ENCODE assay signal across 23 cellular contexts in the genomic region with DNA sequence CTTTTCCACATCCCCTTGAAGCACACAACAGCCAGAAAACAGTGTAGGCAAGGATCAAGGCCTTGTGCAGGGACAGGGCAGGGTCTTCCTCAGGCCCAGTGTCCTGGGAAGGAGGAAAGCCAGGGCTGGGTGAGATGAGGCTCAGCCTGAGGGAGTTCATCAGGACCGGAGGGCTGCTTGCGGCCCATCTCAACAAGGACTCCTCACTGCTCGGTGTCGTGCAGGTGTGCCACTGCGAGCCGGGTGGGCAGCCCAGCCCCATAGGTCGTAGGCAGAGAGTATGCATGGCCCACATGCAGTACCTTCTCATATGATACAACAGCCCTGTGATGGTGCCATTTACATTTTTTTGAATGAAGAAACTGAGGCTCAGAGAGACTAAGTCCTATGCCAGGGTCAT. TPM values are rescaled to one million over a fixed set of nuclear protein-coding genes. Genes with fewer than 3 reads are reported as not detected.
DNase-seq lines count a peak whose midpoint lies in the region; ATAC-seq, FAIRE-seq and TF ChIP-seq lines count a peak whose summit lies in the region.
"Had no signal": no experiment of that assay in that cellular context is flagged by ENCODE, and none has a peak within 500 bp of the region (broad histone marks: within the 10 kb centered on the region; RNA-seq: fewer than 3 reads in every experiment).

No MANE protein-coding gene starts in this region.

- H3K9me3 Mint-ChIP-seq in natural killer cell treated with Interleukin-12 subunit alpha and Interleukin-12 subunit beta and Interleukin-15 and Interleukin-18, amount 100 ng/mL, for 72 hours: no peaks in the 10 kb centered on the region
- H3K9me3 Mint-ChIP-seq in natural killer cell (no peaks in the 10 kb centered on the region), neural progenitor cell (no peaks in the 10 kb centered on the region)
- H3K9me3 Mint-ChIP-seq: CD4-positive, alpha-beta T cell; HFFc6 had no signal

- H2AFZ ChIP-seq in neural progenitor cell (replicated peaks): no peak overlapping the region

- H3K36me3 ChIP-seq in neural progenitor cell: no peaks in the 10 kb centered on the region
- peaks cover 0 to 100% of the 10 kb centered on the region in 2 donors for H3K36me3 ChIP-seq in left lung

- H3K27ac ChIP-seq in neural progenitor cell (no peak overlapping the region), left lung (no peak overlapping the region)
- H3K27ac ChIP-seq: KMS-11, SJSA1 had no signal

- H3K27ac Mint-ChIP-seq in natural killer cell treated with Interleukin-12 subunit alpha and Interleukin-12 subunit beta and Interleukin-15 and Interleukin-18, amount 100 ng/mL, for 72 hours: no peak overlapping the region
- H3K27ac Mint-ChIP-seq in natural killer cell (no peak overlapping the region), T-helper 17 cell (peak overlapping the region; percentile 65), neural progenitor cell (peak overlapping the region; percentile 11)
- H3K27ac Mint-ChIP-seq: CD4-positive, alpha-beta T cell; HFFc6 had no signal

- DNase-seq in natural killer cell treated with Interleukin-12 subunit alpha and Interleukin-12 subunit beta and Interleukin-15 and Interleukin-18, amount 100 ng/mL, for 72 hours (ENCODE audit: low spot score): peak; percentile 58
- DNase-seq in natural killer cell: no peak
- DNase-seq in T-helper 17 cell: no peak
- DNase-seq in neural progenitor cell (ENCODE audit: low spot score): no peak
- no peak for DNase-seq in left lung
- no peak for DNase-seq in GM12892 (ENCODE audit: insufficient read length)
- DNase-seq in SK-N-DZ (ENCODE audit: low spot score): no peak
- DNase-seq: Calu3; CD4-positive, alpha-beta T cell; DMS53; HFFc6; NCI-H1048; NCI-H1436 treated with DMSO at 0.1 percent for 48 hours; NCI-H2029 treated with DMSO at 0.1 percent for 48 hours; NCI-H2171 treated with DMSO at 0.1 percent for 48 hours; NCI-H446 treated with DMSO at 0.1 percent for 48 hours; NCI-H748 treated with DMSO at 0.1 percent for 48 hours; RPMI8226 had no signal

- no peak for TF ChIP-seq POLR2A in GM12892 (IDR thresholded peaks at IDR 0.05; ENCODE audit: low read depth, low read length)

- H3K4me3 ChIP-seq in neural progenitor cell (no peak overlapping the region), left lung (no peak overlapping the region)
- H3K4me3 ChIP-seq: SJSA1 had no signal

- intact Hi-C loops in natural killer cell (cut with micrococcal nuclease): no loop called here
- intact Hi-C loops in left lung (cut with DNase I): no loop called here

- H3K4me2 ChIP-seq in neural progenitor cell: no peak overlapping the region
- H3K4me2 ChIP-seq: KMS-11 had no signal

- peaks cover 0 to 1% of the 10 kb centered on the region in 2 donors for H3K4me1 Mint-ChIP-seq in natural killer cell treated with Interleukin-12 subunit alpha and Interleukin-12 subunit beta and Interleukin-15 and Interleukin-18, amount 100 ng/mL, for 72 hours (ENCODE audit: low read depth in 2 of 2)
- H3K4me1 Mint-ChIP-seq in natural killer cell (no peaks in the 10 kb centered on the region), T-helper 17 cell (peaks cover 3% of the 10 kb centered on the region), neural progenitor cell (no peaks in the 10 kb centered on the region)

- no peaks in the 10 kb centered on the region for H3K36me3 Mint-ChIP-seq in natural killer cell treated with Interleukin-12 subunit alpha and Interleukin-12 subunit beta and Interleukin-15 and Interleukin-18, amount 100 ng/mL, for 72 hours
- H3K36me3 Mint-ChIP-seq in natural killer cell (no peaks in the 10 kb centered on the region), T-helper 17 cell (ENCODE audit: low read depth) (peaks cover 2% of the 10 kb centered on the region), neural progenitor cell (peaks cover 23% of the 10 kb centered on the region)

- no peak overlapping the region for H3K9ac ChIP-seq in neural progenitor cell
- H3K9ac ChIP-seq: KMS-11 had no signal

- H3K9me3 ChIP-seq in T-helper 17 cell (ENCODE audit: control insufficient read depth, low read length, poor library complexity, severe bottlenecking) (no peaks in the 10 kb centered on the region), neural progenitor cell (ENCODE audit: low read depth) (no peaks in the 10 kb centered on the region), left lung (no peaks in the 10 kb centered on the region)
- H3K9me3 ChIP-seq: SJSA1 had no signal

- no peaks in the 10 kb centered on the region for H3K27me3 Mint-ChIP-seq in natural killer cell treated with Interleukin-12 subunit alpha and Interleukin-12 subunit beta and Interleukin-15 and Interleukin-18, amount 100 ng/mL, for 72 hours
- no peaks in the 10 kb centered on the region for H3K27me3 Mint-ChIP-seq in natural killer cell (ENCODE audit: low read depth in 2 of 2)
- H3K27me3 Mint-ChIP-seq in T-helper 17 cell: no peaks in the 10 kb centered on the region
- peaks cover 11% of the 10 kb centered on the region for H3K27me3 Mint-ChIP-seq in neural progenitor cell (ENCODE audit: insufficient read depth, low read depth)
- H3K27me3 Mint-ChIP-seq: CD4-positive, alpha-beta T cell had no signal

- no peak for ATAC-seq in natural killer cell treated with Interleukin-12 subunit alpha and Interleukin-12 subunit beta and Interleukin-15 and Interleukin-18, amount 100 ng/mL, for 72 hours
- no peak for ATAC-seq in natural killer cell
- no peak for ATAC-seq in T-helper 17 cell
- ATAC-seq in left lung: no peak

- peaks cover 39% of the 10 kb centered on the region for H4K20me1 ChIP-seq in neural progenitor cell (ENCODE audit: low read depth)

- no peak for TF ChIP-seq CTCF in natural killer cell (IDR thresholded peaks at IDR 0.05)
- TF ChIP-seq CTCF in neural progenitor cell (IDR thresholded peaks at IDR 0.05): no peak
- TF ChIP-seq CTCF in left lung (IDR thresholded peaks at IDR 0.05): no peak

- H3K4me1 ChIP-seq in neural progenitor cell (no peaks in the 10 kb centered on the region), left lung (no peaks in the 10 kb centered on the region)

- H3K79me2 ChIP-seq in neural progenitor cell (ENCODE audit: low read depth): no peaks in the 10 kb centered on the region

- no peak overlapping the region for H3K4me3 Mint-ChIP-seq in natural killer cell treated with Interleukin-12 subunit alpha and Interleukin-12 subunit beta and Interleukin-15 and Interleukin-18, amount 100 ng/mL, for 72 hours
- H3K4me3 Mint-ChIP-seq in natural killer cell: no peak overlapping the region
- no peak overlapping the region for H3K4me3 Mint-ChIP-seq in T-helper 17 cell
- H3K4me3 Mint-ChIP-seq in neural progenitor cell: peak overlapping the region; percentile 9
- H3K4me3 Mint-ChIP-seq: CD4-positive, alpha-beta T cell; HFFc6 had no signal

- no peak for FAIRE-seq in GM12892 (lab: Jason Lieb, UNC)
- FAIRE-seq: GM18507 had no signal

- H3F3A ChIP-seq in neural progenitor cell (ENCODE audit: low read depth): peaks cover 9% of the 10 kb centered on the region

- H3K27me3 ChIP-seq in neural progenitor cell (no peaks in the 10 kb centered on the region), left lung (no peaks in the 10 kb centered on the region)
- H3K27me3 ChIP-seq: SJSA1 had no signal

RNA-seq across cellular contexts. Expression of a gene that starts 12.9 kb away (rescaled TPM):
- not detected for total RNA-seq in natural killer cell treated with Interleukin-12 subunit alpha and Interleukin-12 subunit beta and Interleukin-15 and Interleukin-18, amount 100 ng/mL, for 72 hours
- total RNA-seq in natural killer cell (under 1 TPM in 1 of 3 donors, not detected in 2; 0.24 TPM), T-helper 17 cell (1 to 10 TPM in 1 of 2 donors, not detected in 1; 1.6 TPM), neural progenitor cell (ENCODE audit: low replicate concordance) (not detected in 2 replicates), left lung (not detected)
- 0.93 TPM for polyA plus RNA-seq in GM12892 (2012; ENCODE audit: missing spikeins)
- 0.16 TPM in 1 of 2 replicates, not detected in the other for polyA plus RNA-seq in SK-N-DZ (2014; cell fraction: cytosol; rRNA removed)
- 3.7 and 5.5 TPM in 2 replicates for polyA plus RNA-seq in SK-N-DZ (2014; cell fraction: nucleus; rRNA removed)
- total RNA-seq: Calu3, H4, HFFc6, M059J, SJSA1 had no signal

RNA-seq across cellular contexts. Expression of a gene that starts 24.6 kb away (rescaled TPM):
- total RNA-seq in natural killer cell treated with Interleukin-12 subunit alpha and Interleukin-12 subunit beta and Interleukin-15 and Interleukin-18, amount 100 ng/mL, for 72 hours: 1 to 10 TPM in 1 of 2 donors, under 1 TPM in 1; 0.40 to 3.2 TPM
- total RNA-seq in natural killer cell (1 to 10 TPM; 2.4 to 3.2 (median 2.7) TPM), T-helper 17 cell (10 to 100 TPM; 10.2 to 23.9 TPM), neural progenitor cell (ENCODE audit: low replicate concordance) (2.2 and 2.7 TPM in 2 replicates), left lung (under 1 TPM; 0.15 to 0.42 TPM)
- 57.8 TPM for polyA plus RNA-seq in GM12892 (2012; ENCODE audit: missing spikeins)
- 0.21 and 0.69 TPM in 2 replicates for polyA plus RNA-seq in SK-N-DZ (2014; cell fraction: cytosol; rRNA removed)
- polyA plus RNA-seq in SK-N-DZ (2014; cell fraction: nucleus; rRNA removed): 1.1 and 1.2 TPM in 2 replicates

RNA-seq across cellular contexts. Expression of a gene that starts 44.9 kb away (rescaled TPM):
- 100 to 1,000 TPM in 1 of 2 donors, 10 to 100 TPM in 1; 34.7 to 115 TPM for total RNA-seq in natural killer cell treated with Interleukin-12 subunit alpha and Interleukin-12 subunit beta and Interleukin-15 and Interleukin-18, amount 100 ng/mL, for 72 hours
- 1 to 10 TPM; 4.2 to 7.1 (median 6.1) TPM for total RNA-seq in natural killer cell
- total RNA-seq in T-helper 17 cell: 10 to 100 TPM; 26.9 to 28.3 TPM
- 20.2 and 45.3 TPM in 2 replicates for total RNA-seq in neural progenitor cell (ENCODE audit: low replicate concordance)
- 10 to 100 TPM in 1 of 2 donors, 1 to 10 TPM in 1; 9.6 to 12.0 TPM for total RNA-seq in left lung
- polyA plus RNA-seq in GM12892 (2012; ENCODE audit: missing spikeins): 31.4 TPM
- 65.8 and 72.3 TPM in 2 replicates for polyA plus RNA-seq in SK-N-DZ (2014; cell fraction: cytosol; rRNA removed)
- polyA plus RNA-seq in SK-N-DZ (2014; cell fraction: nucleus; rRNA removed): 75.6 and 76.1 TPM in 2 replicates

Comparison
In these comparisons a context has a peak if more than half of its experiments do, and no peak if none do; other contexts are left out.
1. H3K27ac Mint-ChIP-seq: peak in T-helper 17 cell (single experiment) and neural progenitor cell (single experiment); none in natural killer cell treated with Interleukin-12 subunit alpha and Interleukin-12 subunit beta and Interleukin-15 and Interleukin-18, amount 100 ng/mL, for 72 hours (0 of 2) and natural killer cell (0 of 2).